In genomic region chr16:1997591-1998359, GRCh38 we compare ENCODE assay signal across 11 cellular contexts. TPM values are rescaled to one million over a fixed set of nuclear protein-coding genes. Genes with fewer than 3 reads are reported as not detected.
DNase-seq lines count a peak whose midpoint lies in the region; ATAC-seq lines count a peak whose summit lies in the region.
"Had no signal": no experiment of that assay in that cellular context is flagged by ENCODE, and none has a peak within 500 bp of the region (broad histone marks: within the 10 kb centered on the region; RNA-seq: fewer than 3 reads in every experiment).

No MANE protein-coding gene starts in this region.

- H3K18ac ChIP-seq in mesenchymal stem cell (ENCODE audit: low read depth in 1 of 2, low read length in 2 of 2) = peak overlapping the region in 1 of 2 experiments; percentile 29

- H3K4me2 ChIP-seq in mesenchymal stem cell (ENCODE audit: low read length, poor library complexity, severe bottlenecking) = no peak overlapping the region

- ATAC-seq in GM19328 (IDR thresholded peaks at IDR 0.05; ENCODE audit: unreplicated experiment) = no peak
- no peak for ATAC-seq in left lobe of liver
- ATAC-seq: CD8-positive, alpha-beta T cell had no signal

- H3K4me1 ChIP-seq in adipocyte (ENCODE audit: control insufficient read depth, insufficient read depth, low read length) (peaks cover 24% of the 10 kb centered on the region), mesenchymal stem cell (ENCODE audit: control insufficient read depth, insufficient read depth, low read depth, low read length) (peaks cover 14% of the 10 kb centered on the region)

- H3K27me3 ChIP-seq in adipocyte (replicated peaks; ENCODE audit: control insufficient read depth, insufficient read depth, low read length) (no peaks in the 10 kb centered on the region), mesenchymal stem cell (ENCODE audit: control insufficient read depth in 1 of 2, insufficient read depth in 1 of 2, low read length in 2 of 2) (peaks cover 0 to 3% of the 10 kb centered on the region in 2 experiments)

- H3K4me3 ChIP-seq in adipocyte (ENCODE audit: low read length) (no peak overlapping the region), mesenchymal stem cell (ENCODE audit: insufficient read depth in 1 of 2, low read depth in 1 of 2, low read length in 2 of 2) (no peak overlapping the region)

- H3K9me3 ChIP-seq in adipocyte (ENCODE audit: control insufficient read depth, low read length) = no peaks in the 10 kb centered on the region
- no peaks in the 10 kb centered on the region for H3K9me3 ChIP-seq in mesenchymal stem cell (ENCODE audit: control insufficient read depth, low read length)

- H3K9ac ChIP-seq in adipocyte (ENCODE audit: low read length) (peak overlapping the region; percentile 47), mesenchymal stem cell (ENCODE audit: low read length) (peak overlapping the region; percentile 13)

- no peak overlapping the region for H3K23ac ChIP-seq in mesenchymal stem cell (ENCODE audit: low read length in 2 of 2)

- no peak overlapping the region for H3K4ac ChIP-seq in mesenchymal stem cell (ENCODE audit: low read depth in 1 of 2, low read length in 2 of 2)

- H2BK120ac ChIP-seq in mesenchymal stem cell (ENCODE audit: low read depth, low read length) = no peak overlapping the region

- H2BK15ac ChIP-seq in mesenchymal stem cell (ENCODE audit: low read depth, poor library complexity, severe bottlenecking) = no peak overlapping the region

- no peak overlapping the region for H3K27ac ChIP-seq in mesenchymal stem cell (ENCODE audit: low read length, poor library complexity, severe bottlenecking)

- H4K91ac ChIP-seq in mesenchymal stem cell (ENCODE audit: low read length) = no peak overlapping the region

- peaks cover 25% of the 10 kb centered on the region for H3K79me1 ChIP-seq in mesenchymal stem cell (replicated peaks; ENCODE audit: low read length, poor library complexity, severe bottlenecking)

- H4K8ac ChIP-seq in mesenchymal stem cell (ENCODE audit: low read length) = no peak overlapping the region

- no peak overlapping the region for H2AFZ ChIP-seq in mesenchymal stem cell (ENCODE audit: low read depth, low read length)

- H2AK5ac ChIP-seq in mesenchymal stem cell (ENCODE audit: low read length, severe bottlenecking) = no peak overlapping the region

- peak; percentile 60 for DNase-seq in EH (ENCODE audit: low read depth)
- peak; percentile 27 for DNase-seq in adipocyte (ENCODE audit: low read depth)
- peak; percentile 28 for DNase-seq in mesenchymal stem cell
- DNase-seq in left lobe of liver (ENCODE audit: low spot score) = no peak
- no peak for DNase-seq in NCI-H82 treated with DMSO at 0.1 percent for 48 hours (lab: John Stamatoyannopoulos, UW; ENCODE audit: unreplicated experiment)
- DNase-seq: activated CD4-positive, alpha-beta memory T cell treated with anti-CD3 and anti-CD28 coated beads, Interleukin-2, amount 10 ng/mL, durations not matched to agents 7 days and 5 days; activated naive CD4-positive, alpha-beta T cell treated with anti-CD3 and anti-CD28 coated beads, Interleukin-2, amount 50 U/mL, for 16 hours; islet precursor cell; NCI-H226 had no signal

- no peak overlapping the region for H3K14ac ChIP-seq in mesenchymal stem cell (ENCODE audit: low read length in 2 of 2)

- H2BK5ac ChIP-seq in mesenchymal stem cell (ENCODE audit: low read depth, low read length, poor library complexity, severe bottlenecking) = no peak overlapping the region

- WGBS in mesenchymal stem cell = 82% methylated on average over 22 of the region's 23 CpGs

- no peak overlapping the region for H2BK12ac ChIP-seq in mesenchymal stem cell (ENCODE audit: low read length in 2 of 2)

- H3K36me3 ChIP-seq in adipocyte (ENCODE audit: control insufficient read depth, insufficient read depth, low read length, severe bottlenecking) (peaks cover 50% of the 10 kb centered on the region), mesenchymal stem cell (ENCODE audit: control insufficient read depth in 1 of 2, insufficient read depth in 2 of 2, low read depth in 1 of 2, low read length in 2 of 2) (peaks cover 63 to 69% of the 10 kb centered on the region in 2 experiments)

RNA-seq across cellular contexts. Expression of gene SYNGR3, which starts 8.0 kb away (rescaled TPM):
- 0.48 TPM for polyA plus RNA-seq in mesenchymal stem cell (2013, experiment 1 of 2)
- polyA plus RNA-seq in mesenchymal stem cell (2013, experiment 2 of 2) = 0.55 TPM
- 0.30 TPM for total RNA-seq in left lobe of liver

RNA-seq across cellular contexts. Expression of gene ZNF598, which starts 11.8 kb away (rescaled TPM):
- 23.8 TPM for polyA plus RNA-seq in mesenchymal stem cell (2013, experiment 1 of 2)
- polyA plus RNA-seq in mesenchymal stem cell (2013, experiment 2 of 2) = 21.1 TPM
- total RNA-seq in left lobe of liver = 29.9 TPM

RNA-seq across cellular contexts. Expression of gene GFER, which starts 13.8 kb away (rescaled TPM):
- polyA plus RNA-seq in mesenchymal stem cell (2013, experiment 1 of 2) = 33.5 TPM
- polyA plus RNA-seq in mesenchymal stem cell (2013, experiment 2 of 2) = 32.2 TPM
- total RNA-seq in left lobe of liver = 20.3 TPM

RNA-seq across cellular contexts. Expression of gene NOXO1, which starts 16.5 kb away (rescaled TPM):
- 0.07 TPM for polyA plus RNA-seq in mesenchymal stem cell (2013, experiment 1 of 2)
- polyA plus RNA-seq in mesenchymal stem cell (2013, experiment 2 of 2) = 0.15 TPM
- 1.7 TPM for total RNA-seq in left lobe of liver

RNA-seq across cellular contexts. Expression of gene NPW, which starts 21.8 kb away (rescaled TPM):
- polyA plus RNA-seq in mesenchymal stem cell (2013, experiment 1 of 2) = 0.59 TPM
- polyA plus RNA-seq in mesenchymal stem cell (2013, experiment 2 of 2) = 0.71 TPM
- 8.5 TPM for total RNA-seq in left lobe of liver
- total RNA-seq: CD8-positive, alpha-beta T cell had no signal

Comparison
In these comparisons a context has a peak if more than half of its experiments do, and no peak if none do; other contexts are left out.
1. DNase-seq: peak in EH (single experiment), adipocyte (single experiment) and mesenchymal stem cell (single experiment); none in left lobe of liver (single experiment) and NCI-H82 treated with DMSO at 0.1 percent for 48 hours (single experiment).